16 cellular contexts compared by ENCODE assay signal in genomic region chr1:180854456-180854855, GRCh38. TPM values are rescaled to one million over a fixed set of nuclear protein-coding genes. Genes with fewer than 3 reads are reported as not detected.
DNase-seq lines count a peak whose midpoint lies in the region; ATAC-seq, FAIRE-seq and TF ChIP-seq lines count a peak whose summit lies in the region.
"Had no signal": no experiment of that assay in that cellular context is flagged by ENCODE, and none has a peak within 500 bp of the region (broad histone marks: within the 10 kb centered on the region; RNA-seq: fewer than 3 reads in every experiment).

No MANE protein-coding gene starts in this region.

- no peak overlapping the region for H4K8ac ChIP-seq in H1 (ENCODE audit: extremely low read depth, insufficient read depth, low read length)

- H4K5ac ChIP-seq in H1 (ENCODE audit: insufficient read length, low read depth, low read length) = no peak overlapping the region

- no peaks in the 10 kb centered on the region for H3K9me3 Mint-ChIP-seq in mesothelial cell of epicardium
- H3K9me3 Mint-ChIP-seq in CD4-positive, alpha-beta memory T cell = peaks cover 0 to 11% (median 5%) of the 10 kb centered on the region in 8 donors
- H3K9me3 Mint-ChIP-seq: activated T-helper 17 cell treated with anti-CD3 and anti-CD28 coated beads, Interleukin-2, amount 50 U/mL, for 72 hours had no signal

- no peaks in the 10 kb centered on the region for H3K36me3 ChIP-seq in H1 (ENCODE audit: control insufficient read depth in 2 of 4, insufficient read depth in 4 of 4, low read length in 3 of 4)
- no peaks in the 10 kb centered on the region for H3K36me3 ChIP-seq in CD4-positive, alpha-beta memory T cell (ENCODE audit: insufficient read depth, low read length)
- H3K36me3 ChIP-seq: adrenal gland, colonic mucosa, esophagus squamous epithelium had no signal

- no peak overlapping the region for H2BK120ac ChIP-seq in H1 (replicated peaks; ENCODE audit: low read depth, low read length)

- peak overlapping the region; percentile 27; the same call in 1 of the 2 replicates for H2BK12ac ChIP-seq in H1 (ENCODE audit: low read depth, low read length)

- H2BK20ac ChIP-seq in H1 (ENCODE audit: low read length) = no peak overlapping the region

- DNase-seq in ELF-1 (ENCODE audit: low read depth, low spot score) (peak; percentile 58), OCI-M1 (lab: John Stamatoyannopoulos, UW) (peak; percentile 89), H1 (ENCODE audit: low read depth in 1 of 2, low spot score in 2 of 2) (no peak), mesothelial cell of epicardium (ENCODE audit: low spot score in 2 of 2, unreplicated experiment in 2 of 2) (no peak), glomerular visceral epithelial cell (ENCODE audit: extremely low spot score) (no peak)
- DNase-seq in effector CD8-positive, alpha-beta T cell (lab: John Stamatoyannopoulos, UW) = no peak
- no peak for DNase-seq in CD4-positive, alpha-beta memory T cell
- DNase-seq: activated CD8-positive, alpha-beta T cell treated with anti-CD3 and anti-CD28 coated beads for 36 hours; adrenal gland; colonic mucosa; esophagus squamous epithelium; naive B cell; NCI-H2227 treated with DMSO at 0.1 percent for 48 hours had no signal

- peaks cover 20% of the 10 kb centered on the region for H3K4me1 Mint-ChIP-seq in mesothelial cell of epicardium
- peaks cover 17 to 31% (median 25%) of the 10 kb centered on the region in 4 donors for H3K4me1 Mint-ChIP-seq in CD4-positive, alpha-beta memory T cell

- peaks cover 6% of the 10 kb centered on the region for H3K36me3 Mint-ChIP-seq in mesothelial cell of epicardium
- H3K36me3 Mint-ChIP-seq in CD4-positive, alpha-beta memory T cell = peaks cover 6 to 21% of the 10 kb centered on the region in 2 donors

- CTCF ChIA-PET in H1 (lab: Charles Lee; ENCODE audit: partially characterized antibody) = interaction anchor here (2.4 to 2.7 kb wide), 2 partner anchors 8 to 12 kb away, joined by 7 to 15 read pairs; no protein-coding TSS in a partner anchor
- CTCF ChIA-PET in CD4-positive, alpha-beta memory T cell (lab: Charles Lee; ENCODE audit: partially characterized antibody) = interaction anchor here (0.9 to 2.1 kb wide), 4 partner anchors 8 to 41 kb away, joined by 3 to 10 read pairs (median 4); no protein-coding TSS in a partner anchor

- intact Hi-C loops in CD4-positive, alpha-beta memory T cell (cut with micrococcal nuclease) = no loop called here

- no peak overlapping the region for H2AK5ac ChIP-seq in H1 (ENCODE audit: low read depth, low read length)

- peak overlapping the region; percentile 20; the same call in 1 of the 2 replicates for H3K18ac ChIP-seq in H1 (ENCODE audit: extremely low read depth, low read length)

- no peak overlapping the region; a peak in 1 of 7 replicates for H3K9ac ChIP-seq in H1 (replicated peaks in 1 of 4; ENCODE audit: extremely low read depth in 1 of 4, low read depth in 3 of 4, low read length in 3 of 4)

- no peak overlapping the region for H3K14ac ChIP-seq in H1 (ENCODE audit: insufficient read length)

- H3K27me3 Mint-ChIP-seq in mesothelial cell of epicardium (ENCODE audit: low read depth) = no peaks in the 10 kb centered on the region
- H3K27me3 Mint-ChIP-seq in CD4-positive, alpha-beta memory T cell = no peaks in the 10 kb centered on the region
- H3K27me3 Mint-ChIP-seq: activated CD8-positive, alpha-beta T cell treated with anti-CD3 and anti-CD28 coated beads for 36 hours; activated T-helper 17 cell treated with anti-CD3 and anti-CD28 coated beads, Interleukin-2, amount 50 U/mL, for 72 hours; naive B cell had no signal

- H3K79me2 ChIP-seq in H1 (ENCODE audit: control insufficient read depth in 1 of 2, insufficient read depth in 2 of 2, low read length in 2 of 2) = no peaks in the 10 kb centered on the region

- no peak for TF ChIP-seq EP300 in H1 (IDR thresholded peaks at IDR 0.05; ENCODE audit: borderline replicate concordance in 1 of 2, low read depth in 2 of 2, low read length in 2 of 2)

- peaks cover 0 to 5% (median 1%) of the 10 kb centered on the region in 4 experiments; a peak in 3 of 7 replicates for H3K4me1 ChIP-seq in H1 (replicated peaks in 1 of 4; ENCODE audit: control insufficient read depth in 3 of 4, insufficient read depth in 4 of 4, low read length in 3 of 4)
- peaks cover 21% of the 10 kb centered on the region for H3K4me1 ChIP-seq in CD4-positive, alpha-beta memory T cell (ENCODE audit: insufficient read depth, low read length)
- H3K4me1 ChIP-seq: adrenal gland, colonic mucosa had no signal

- no peak overlapping the region for H2BK5ac ChIP-seq in H1 (ENCODE audit: low read depth, low read length)

- no peaks in the 10 kb centered on the region for H3K27me3 ChIP-seq in H1 (replicated peaks in 1 of 4; ENCODE audit: control insufficient read depth in 3 of 4, extremely low read depth in 1 of 4, insufficient read depth in 3 of 4, low read length in 3 of 4)
- H3K27me3 ChIP-seq in CD4-positive, alpha-beta memory T cell (ENCODE audit: insufficient read depth, low read length) = no peaks in the 10 kb centered on the region
- H3K27me3 ChIP-seq: adrenal gland, colonic mucosa, esophagus squamous epithelium had no signal

- no peak for TF ChIP-seq CTCF in H1 (IDR thresholded peaks at IDR 0.05; ENCODE audit: control extremely low read depth in 1 of 3, insufficient read depth in 1 of 3, low read depth in 1 of 3, low read length in 3 of 3)
- no peak for TF ChIP-seq CTCF in mesothelial cell of epicardium (IDR thresholded peaks at IDR 0.05; ENCODE audit: unreplicated experiment)

- H3K4me3 Mint-ChIP-seq in mesothelial cell of epicardium = no peak overlapping the region
- no peak overlapping the region for H3K4me3 Mint-ChIP-seq in CD4-positive, alpha-beta memory T cell
- H3K4me3 Mint-ChIP-seq: activated CD8-positive, alpha-beta T cell treated with anti-CD3 and anti-CD28 coated beads for 36 hours; activated T-helper 17 cell treated with anti-CD3 and anti-CD28 coated beads, Interleukin-2, amount 50 U/mL, for 72 hours; naive B cell had no signal

- FAIRE-seq in H1 (lab: Jason Lieb, UNC) = no peak

- no peak overlapping the region for H3K56ac ChIP-seq in H1 (replicated peaks; ENCODE audit: insufficient read length, low read depth, low read length)

- no peaks in the 10 kb centered on the region for H3K79me1 ChIP-seq in H1 (ENCODE audit: low read depth, low read length)

- no peak for ATAC-seq in GM18867 (IDR thresholded peaks at IDR 0.05; ENCODE audit: unreplicated experiment)
- ATAC-seq: activated CD8-positive, alpha-beta T cell treated with anti-CD3 and anti-CD28 coated beads for 36 hours; activated T-helper 17 cell treated with anti-CD3 and anti-CD28 coated beads, Interleukin-2, amount 50 U/mL, for 72 hours had no signal

- TF ChIP-seq POLR2A in H1 (IDR thresholded peaks at IDR 0.05; ENCODE audit: control extremely low read depth in 1 of 2, low read depth in 2 of 2, low read length in 2 of 2) = no peak

- no peak overlapping the region for H4K91ac ChIP-seq in H1 (replicated peaks; ENCODE audit: insufficient read length, low read length)

- H2BK15ac ChIP-seq in H1 (ENCODE audit: low read length) = no peak overlapping the region

- no peaks in the 10 kb centered on the region for H3K23me2 ChIP-seq in H1 (ENCODE audit: low read depth, low read length)

- peak overlapping the region; percentile 65 for H3K4ac ChIP-seq in H1 (replicated peaks; ENCODE audit: insufficient read length, low read depth, low read length)

- no peak overlapping the region for H2AFZ ChIP-seq in H1 (ENCODE audit: low read length)

- H4K20me1 ChIP-seq in H1 (replicated peaks in 1 of 2; ENCODE audit: control insufficient read depth in 1 of 2, insufficient read depth in 2 of 2, low read length in 2 of 2) = no peaks in the 10 kb centered on the region

- no peaks in the 10 kb centered on the region for H3K9me3 ChIP-seq in H1 (ENCODE audit: insufficient read depth in 2 of 2, low read depth in 1 of 2, low read length in 1 of 2)
- H3K9me3 ChIP-seq in CD4-positive, alpha-beta memory T cell (ENCODE audit: control insufficient read depth in 1 of 2, low read length in 2 of 2) = no peaks in the 10 kb centered on the region
- H3K9me3 ChIP-seq: adrenal gland, colonic mucosa, esophagus squamous epithelium had no signal

- no peak for TF ChIP-seq RAD21 in H1 (IDR thresholded peaks at IDR 0.05 in 1 of 2, conservative IDR thresholded peaks at IDR 0.05 in 1 of 2; ENCODE audit: low read depth in 2 of 2, low read length in 2 of 2)

- no peak overlapping the region for H3K4me2 ChIP-seq in H1 (ENCODE audit: insufficient read depth in 1 of 2, low read depth in 2 of 2, low read length in 2 of 2)

- no peak overlapping the region for H3K23ac ChIP-seq in H1 (ENCODE audit: insufficient read length)

- H3K4me3 ChIP-seq in H1 (ENCODE audit: extremely low read depth in 1 of 4, insufficient read depth in 2 of 4, low read depth in 3 of 4, low read length in 4 of 4) = no peak overlapping the region
- no peak overlapping the region for H3K4me3 ChIP-seq in CD4-positive, alpha-beta memory T cell (ENCODE audit: low read length in 2 of 2)
- H3K4me3 ChIP-seq: adrenal gland, colonic mucosa, esophagus squamous epithelium had no signal

- POLR2A ChIA-PET in H1 (lab: Charles Lee; ENCODE audit: partially characterized antibody) = interaction anchor here (1.0 kb wide), 1 partner anchor 58 kb away, joined by 3 read pairs; the partner anchor contains the start of gene KIAA1614
- POLR2A ChIA-PET in CD4-positive, alpha-beta memory T cell (lab: Charles Lee; ENCODE audit: partially characterized antibody) = no interaction called here

- H3K27ac Mint-ChIP-seq in mesothelial cell of epicardium = peak overlapping the region; percentile 83
- H3K27ac Mint-ChIP-seq in CD4-positive, alpha-beta memory T cell = peak overlapping the region in 1 of 7 donors; percentile 14
- H3K27ac Mint-ChIP-seq: activated CD8-positive, alpha-beta T cell treated with anti-CD3 and anti-CD28 coated beads for 36 hours; activated T-helper 17 cell treated with anti-CD3 and anti-CD28 coated beads, Interleukin-2, amount 50 U/mL, for 72 hours had no signal

- 81% methylated on average over 5 of the region's 5 CpGs; no CpG with 5 or more reads in 1 of the 2 experiments for WGBS in H1 (ENCODE audit: extremely low coverage in 1 of 2, insufficient coverage in 1 of 2, insufficient read length in 1 of 2, insufficient replicate concordance in 2 of 2, low coverage in 1 of 2, low lambda C conversion rate in 2 of 2, missing lambda C conversion rate in 1 of 2), 2 experiments

- H3K27ac ChIP-seq in H1 (ENCODE audit: low read depth, low read length) = no peak overlapping the region
- no peak overlapping the region for H3K27ac ChIP-seq in CD4-positive, alpha-beta memory T cell (ENCODE audit: low read depth, low read length)
- H3K27ac ChIP-seq: adrenal gland, colonic mucosa, esophagus squamous epithelium, HL-60 had no signal

RNA-seq across cellular contexts. Expression of gene KIAA1614, which starts 58.2 kb away (rescaled TPM):
- total RNA-seq in H1 (2021; fragmentation: NEBNext Ultra II Directional; extraction: Animal tissue kit (Norgen Biotek cat#: 25700)) = 2.6 and 3.1 TPM in 2 replicates
- 1.3 and 1.9 TPM in 2 replicates for polyA plus RNA-seq in H1 (2011; rRNA removed)
- 1.8 TPM for polyA plus RNA-seq in H1 (2011; cell fraction: cytosol; rRNA removed)
- 2.7 TPM for polyA plus RNA-seq in H1 (2011; cell fraction: nucleus; rRNA removed)
- 1.0 to 2.5 TPM (median 1.8 TPM) in 4 replicates for polyA plus RNA-seq in H1 (2012, experiment 1 of 2)
- polyA plus RNA-seq in H1 (2012, experiment 2 of 2) = 1.8 TPM
- 1.8 TPM for polyA plus RNA-seq in H1 (2013, experiment 1 of 2)
- polyA plus RNA-seq in H1 (2013, experiment 2 of 2) = 0.81 TPM
- 1.0 and 1.6 TPM in 2 replicates for polyA minus RNA-seq in H1 (2011; rRNA and poly(A)+ RNA removed)
- polyA minus RNA-seq in H1 (2011; cell fraction: cytosol; rRNA and poly(A)+ RNA removed) = 1.8 TPM
- polyA minus RNA-seq in H1 (2011; cell fraction: nucleus; rRNA and poly(A)+ RNA removed) = 3.0 TPM
- total RNA-seq in mesothelial cell of epicardium = 5.4 to 7.4 TPM (median 7.3 TPM) in 3 replicates
- total RNA-seq in CD4-positive, alpha-beta memory T cell = under 1 TPM; 0.12 to 0.61 TPM
- not detected for polyA plus RNA-seq in CD4-positive, alpha-beta memory T cell

Comparison
In these comparisons a context has a peak if more than half of its experiments do, and no peak if none do; other contexts are left out.
1. DNase-seq: peak in ELF-1 (single experiment) and OCI-M1 (single experiment); none in H1 (0 of 2), mesothelial cell of epicardium (0 of 2), effector CD8-positive, alpha-beta T cell (single experiment), CD4-positive, alpha-beta memory T cell (0 of 5) and glomerular visceral epithelial cell (single experiment).